Comparison of ENCODE assay signal across 28 cellular contexts in genomic region chr13:18954254-18954653, GRCh38.
"Had no signal": no experiment of that assay in that cellular context is flagged by ENCODE, and none has a peak within 500 bp of the region (broad histone marks: within the 10 kb centered on the region; RNA-seq: fewer than 3 reads in every experiment).

No MANE protein-coding gene starts in this region.

- H3K4me1 Mint-ChIP-seq: activated CD8-positive, alpha-beta memory T cell treated with anti-CD3 and anti-CD28 coated beads, Interleukin-2, amount 10 ng/mL, durations not matched to agents 7 days and 5 days; activated naive CD8-positive, alpha-beta T cell treated with anti-CD3 and anti-CD28 coated beads, Interleukin-2, amount 50 U/mL, for 24 hours; brain; central memory CD8-positive, alpha-beta T cell had no signal

- H3K27ac Mint-ChIP-seq: activated CD8-positive, alpha-beta memory T cell treated with anti-CD3 and anti-CD28 coated beads, Interleukin-2, amount 10 ng/mL, durations not matched to agents 7 days and 5 days; activated naive CD4-positive, alpha-beta T cell treated with anti-CD3 and anti-CD28 coated beads, Interleukin-2, amount 50 U/mL, for 72 hours; activated naive CD8-positive, alpha-beta T cell treated with anti-CD3 and anti-CD28 coated beads, Interleukin-2, amount 50 U/mL, for 24 hours; activated T-cell treated with anti-CD3 and anti-CD28 coated beads, Interleukin-2, amount 50 U/mL, for 24 hours; brain; T-helper 1 cell treated with Interleukin-12 subunit alpha and Interleukin-12 subunit beta and Interleukin-4 antibody, amounts not matched to agents 30 μg/mL and 1 μg/mL, for 36 hours had no signal

- H3K36me3 Mint-ChIP-seq: brain had no signal

- FAIRE-seq: astrocyte had no signal

- H3K4me1 ChIP-seq: SJSA1 had no signal

- DNase-seq: activated CD4-positive, alpha-beta T cell treated with anti-CD3 and anti-CD28 coated beads for 4 hours; activated CD4-positive, alpha-beta T cell treated with anti-CD3 and anti-CD28 coated beads, Interleukin-2, amount 50 U/mL, for 48 hours; activated CD8-positive, alpha-beta memory T cell treated with anti-CD3 and anti-CD28 coated beads, Interleukin-2, amount 10 ng/mL, durations not matched to agents 7 days and 5 days; activated effector memory CD4-positive, alpha-beta T cell treated with anti-CD3 and anti-CD28 coated beads, Interleukin-2, amount 50 U/mL, for 16 hours; activated naive CD4-positive, alpha-beta T cell treated with Interleukin-2 at 50 U/mL for 16 hours; activated naive CD8-positive, alpha-beta T cell treated with anti-CD3 and anti-CD28 coated beads, Interleukin-2, amount 50 U/mL, for 24 hours; activated T-cell treated with anti-CD3 and anti-CD28 coated beads, Interleukin-2, amount 50 U/mL, for 24 hours; amniotic stem cell; NCI-H1092; NCI-H1417; NCI-H1694; NCI-H2029; NCI-H2107; NCI-H2171 treated with DMSO at 0.1 percent for 48 hours; NCI-H226; NCI-H526 treated with DMSO at 0.1 percent for 48 hours; NCI-H82; OCI-M1; SHP77 had no signal

- H3K27me3 ChIP-seq: SJSA1 had no signal

- H3K27ac ChIP-seq: RWPE1, SJSA1 had no signal

- H3K36me3 ChIP-seq: SJSA1 had no signal

- H3K27me3 Mint-ChIP-seq: activated CD8-positive, alpha-beta memory T cell treated with anti-CD3 and anti-CD28 coated beads, Interleukin-2, amount 10 ng/mL, durations not matched to agents 7 days and 5 days; activated naive CD8-positive, alpha-beta T cell treated with anti-CD3 and anti-CD28 coated beads, Interleukin-2, amount 50 U/mL, for 24 hours; activated T-cell treated with anti-CD3 and anti-CD28 coated beads, Interleukin-2, amount 50 U/mL, for 24 hours; brain; central memory CD8-positive, alpha-beta T cell had no signal

- H3K4me3 ChIP-seq: SJSA1 had no signal

- ATAC-seq: activated CD4-positive, CD25-positive, alpha-beta regulatory T cell treated with anti-CD3 and anti-CD28 coated beads, Interleukin-2, amount 50 U/mL, for 24 hours; activated CD8-positive, alpha-beta memory T cell treated with anti-CD3 and anti-CD28 coated beads, Interleukin-2, amount 10 ng/mL, durations not matched to agents 7 days and 5 days; activated naive CD4-positive, alpha-beta T cell treated with anti-CD3 and anti-CD28 coated beads, Interleukin-2, amount 50 U/mL, for 72 hours; activated naive CD8-positive, alpha-beta T cell treated with anti-CD3 and anti-CD28 coated beads, Interleukin-2, amount 50 U/mL, for 24 hours; Panc1 had no signal

- H3K4me3 Mint-ChIP-seq: activated CD8-positive, alpha-beta memory T cell treated with anti-CD3 and anti-CD28 coated beads, Interleukin-2, amount 10 ng/mL, durations not matched to agents 7 days and 5 days; activated naive CD8-positive, alpha-beta T cell treated with anti-CD3 and anti-CD28 coated beads, Interleukin-2, amount 50 U/mL, for 24 hours; activated T-cell treated with anti-CD3 and anti-CD28 coated beads, Interleukin-2, amount 50 U/mL, for 24 hours; brain; central memory CD8-positive, alpha-beta T cell; T-helper 1 cell treated with Interleukin-12 subunit alpha and Interleukin-12 subunit beta and Interleukin-4 antibody, amounts not matched to agents 30 μg/mL and 1 μg/mL, for 36 hours had no signal

- H3K9me3 ChIP-seq: SJSA1 had no signal
